13 cellular contexts compared by ENCODE assay signal in genomic region chr15:43150171-43150929, GRCh38. TPM values are rescaled to one million over a fixed set of nuclear protein-coding genes. Genes with fewer than 3 reads are reported as not detected.
DNase-seq lines count a peak whose midpoint lies in the region; ATAC-seq and TF ChIP-seq lines count a peak whose summit lies in the region.
"Had no signal": no experiment of that assay in that cellular context is flagged by ENCODE, and none has a peak within 500 bp of the region (broad histone marks: within the 10 kb centered on the region; RNA-seq: fewer than 3 reads in every experiment).

No MANE protein-coding gene starts in this region.

- H3K36me3 Mint-ChIP-seq in chondrocyte (ENCODE audit: low read depth) = peaks cover 11% of the 10 kb centered on the region

- no peak overlapping the region for H2AK5ac ChIP-seq in IMR-90 (ENCODE audit: low read depth, low read length)

- H3K27ac Mint-ChIP-seq in chondrocyte (ENCODE audit: unreplicated experiment) = no peak overlapping the region
- H3K27ac Mint-ChIP-seq: natural killer cell; stimulated activated effector memory CD8-positive, alpha-beta T cell treated with anti-CD3 and anti-CD28 coated beads, Interleukin-12 subunit alpha, Interleukin-12 subunit beta, amount 100 ng/mL, for 72 hours had no signal

- POLR2A ChIA-PET in IMR-90 (lab: Charles Lee; ENCODE audit: unreplicated experiment) = no interaction called here

- no peak overlapping the region for H3K9ac ChIP-seq in IMR-90 (ENCODE audit: low read depth, low read length)

- H3K9me3 Mint-ChIP-seq in chondrocyte (ENCODE audit: low read depth) = no peaks in the 10 kb centered on the region
- H3K9me3 Mint-ChIP-seq: natural killer cell; stimulated activated effector memory CD8-positive, alpha-beta T cell treated with anti-CD3 and anti-CD28 coated beads, Interleukin-12 subunit alpha, Interleukin-12 subunit beta, amount 100 ng/mL, for 72 hours had no signal

- H3K27me3 Mint-ChIP-seq in chondrocyte (ENCODE audit: low read depth) = no peaks in the 10 kb centered on the region

- H3K27ac ChIP-seq in IMR-90 (ENCODE audit: insufficient read depth, low read length) (peak overlapping the region; percentile 47; the same call in 1 of the 2 replicates), brain microvascular endothelial cell (peak overlapping the region; percentile 95), adrenal gland (no peak overlapping the region)

- peak overlapping the region; percentile 35 for H2AFZ ChIP-seq in IMR-90 (replicated peaks; ENCODE audit: low read length, poor library complexity)

- peak overlapping the region; percentile 7; the same call in 1 of the 2 replicates for H3K18ac ChIP-seq in IMR-90 (ENCODE audit: low read depth, low read length)

- no TSS peak for BruUV-seq in IMR-90 (replicated peaks; lab: Mats Ljungman, UMichigan)

- in situ Hi-C loops in IMR-90 (cut with MboI; ENCODE audit: low sequenced_read_pairs) = no loop called here
- in situ Hi-C loops in brain microvascular endothelial cell (cut with HindIII; ENCODE audit: low pct_ligation_motif_present, low sequenced_read_pairs) = no loop called here

- H3K4ac ChIP-seq in IMR-90 (ENCODE audit: low read depth, low read length) = peak overlapping the region; percentile 1

- H3K14ac ChIP-seq in IMR-90 (replicated peaks; ENCODE audit: low read depth, low read length) = peak overlapping the region; percentile 10

- no peak overlapping the region for H4K5ac ChIP-seq in IMR-90 (ENCODE audit: low read depth, low read length)

- H4K8ac ChIP-seq in IMR-90 (ENCODE audit: low read depth in 2 of 2, low read length in 2 of 2) = peak overlapping the region; percentile 14 to 75; a peak in 1 of 4 replicates

- WGBS in IMR-90 (ENCODE audit: extremely low coverage in 2 of 2, insufficient read length in 1 of 2), 2 experiments = no CpG with 5 or more reads among the region's 5 CpGs
- WGBS in adrenal gland, 4 donors = 91 to 96% (median 93%) methylated on average over 5 of the region's 5 CpGs

- H3K79me1 ChIP-seq in IMR-90 (ENCODE audit: low read depth in 1 of 2, low read length in 2 of 2) = peaks cover 0 to 5% of the 10 kb centered on the region in 2 experiments; a peak in 3 of 4 replicates

- intact Hi-C loops in IMR-90 (cut with micrococcal nuclease) (no loop called here), adrenal gland (cut with DNase I) (no loop called here)

- H3K36me3 ChIP-seq in IMR-90 (ENCODE audit: control insufficient read depth, insufficient read depth, low read length) (peaks cover 9% of the 10 kb centered on the region), brain microvascular endothelial cell (replicated peaks) (no peaks in the 10 kb centered on the region), kidney epithelial cell (ENCODE audit: control insufficient read depth, insufficient read depth, low read length) (no peaks in the 10 kb centered on the region), adrenal gland (replicated peaks in 1 of 2) (peaks cover 0 to 39% of the 10 kb centered on the region in 2 donors)

- dilution Hi-C loops in IMR-90 (cut with HindIII; ENCODE audit: low sequenced_read_pairs, unreplicated experiment) = no loop called here

- no peaks in the 10 kb centered on the region for H3K9me3 ChIP-seq in IMR-90 (ENCODE audit: control insufficient read depth, insufficient read depth, low read length)
- H3K9me3 ChIP-seq in adrenal gland (replicated peaks in 1 of 3) = no peaks in the 10 kb centered on the region

- peak overlapping the region; percentile 32; the same call in 1 of the 2 replicates for H2BK20ac ChIP-seq in IMR-90 (ENCODE audit: low read depth, low read length)

- H3K4me3 ChIP-seq in AG10803 (ENCODE audit: low read length) (no peak overlapping the region), IMR-90 (ENCODE audit: insufficient read depth, low read depth, low read length) (no peak overlapping the region), brain microvascular endothelial cell (ENCODE audit: low read depth, low read length) (no peak overlapping the region), kidney epithelial cell (ENCODE audit: low read depth, low read length) (no peak overlapping the region), adrenal gland (no peak overlapping the region)

- CTCF ChIA-PET in IMR-90 (lab: Yijun Ruan, JAX) = interaction anchor here (1.4 kb wide), 1 partner anchor 8 kb away, joined by 3 read pairs; no protein-coding TSS in a partner anchor

- H2BK120ac ChIP-seq in IMR-90 (ENCODE audit: low read depth, low read length) = peak overlapping the region; percentile 33; the same call in 1 of the 2 replicates

- no peaks in the 10 kb centered on the region for H4K20me1 ChIP-seq in IMR-90 (ENCODE audit: insufficient read depth, low read length)

- H2BK15ac ChIP-seq in IMR-90 (ENCODE audit: low read depth, low read length) = no peak overlapping the region

- H3K9me1 ChIP-seq in IMR-90 (ENCODE audit: insufficient read depth, low read length) = peaks cover 2% of the 10 kb centered on the region

- H2BK5ac ChIP-seq in IMR-90 (ENCODE audit: low read depth, low read length, poor library complexity, severe bottlenecking) = peak overlapping the region; percentile 99

- H3K23ac ChIP-seq in IMR-90 (ENCODE audit: low read depth, low read length) = peak overlapping the region; percentile 2; the same call in 1 of the 2 replicates

- H3K27me3 ChIP-seq in IMR-90 (ENCODE audit: control insufficient read depth, insufficient read depth, low read length) = no peaks in the 10 kb centered on the region
- no peaks in the 10 kb centered on the region for H3K27me3 ChIP-seq in brain microvascular endothelial cell (replicated peaks)
- H3K27me3 ChIP-seq in kidney epithelial cell (ENCODE audit: control insufficient read depth, insufficient read depth, low read length) = no peaks in the 10 kb centered on the region
- no peaks in the 10 kb centered on the region for H3K27me3 ChIP-seq in adrenal gland

- H3K4me1 Mint-ChIP-seq in chondrocyte (ENCODE audit: low read depth) = peaks cover 11% of the 10 kb centered on the region

- TF ChIP-seq POLR2A in IMR-90 (IDR thresholded peaks at IDR 0.05; ENCODE audit: low read depth, low read length) (no peak), adrenal gland (IDR thresholded peaks at IDR 0.05) (no peak)

- DNase-seq in AG10803 (ENCODE audit: low read depth) (peak; percentile 97), IMR-90 (peak; percentile 98), brain microvascular endothelial cell (peak; percentile 99), kidney epithelial cell (ENCODE audit: low read depth) (peak; percentile 70), adrenal gland (no peak), chondrocyte (ENCODE audit: low spot score) (no peak)
- DNase-seq in stimulated activated CD8-positive, alpha-beta memory T cell treated with anti-CD3 and anti-CD28 coated beads, Interleukin-4, amount 100 ng/mL, for 48 hours = no peak
- DNase-seq: cortex of kidney, natural killer cell, NCI-H2107 had no signal

- ATAC-seq in IMR-90 (ENCODE audit: low read depth) (peak; percentile 94), HG03175 (IDR thresholded peaks at IDR 0.05; ENCODE audit: unreplicated experiment) (no peak)
- ATAC-seq: natural killer cell; Right ventricle myocardium inferior; stimulated activated effector memory CD8-positive, alpha-beta T cell treated with anti-CD3 and anti-CD28 coated beads, Interleukin-12 subunit alpha, Interleukin-12 subunit beta, amount 100 ng/mL, for 72 hours had no signal

- H3K4me1 ChIP-seq in IMR-90 (ENCODE audit: control insufficient read depth, insufficient read depth, low read length) (peaks cover 2% of the 10 kb centered on the region; the same call in 1 of the 2 replicates), adrenal gland (replicated peaks in 1 of 2) (no peaks in the 10 kb centered on the region)

- TF ChIP-seq CTCF in AG10803 (conservative IDR thresholded peaks at IDR 0.05; ENCODE audit: low read length) = no peak
- no peak for TF ChIP-seq CTCF in IMR-90 (conservative IDR thresholded peaks at IDR 0.05; ENCODE audit: low read depth, low read length)
- no peak for TF ChIP-seq CTCF in brain microvascular endothelial cell (IDR thresholded peaks at IDR 0.05; ENCODE audit: low read depth, low read length, missing control alignments)
- TF ChIP-seq CTCF in kidney epithelial cell (IDR thresholded peaks at IDR 0.05; ENCODE audit: insufficient read depth, low read length, poor library complexity, severe bottlenecking) = no peak
- no peak for TF ChIP-seq CTCF in adrenal gland (IDR thresholded peaks at IDR 0.05)
- TF ChIP-seq CTCF in chondrocyte (IDR thresholded peaks at IDR 0.05) = no peak

- no peak overlapping the region; the same call in 1 of the 2 replicates for H3K56ac ChIP-seq in IMR-90 (ENCODE audit: extremely low read depth, insufficient read depth, low read length)

- no peak overlapping the region; the same call in 1 of the 2 replicates for H3K4me2 ChIP-seq in IMR-90 (ENCODE audit: low read depth, low read length)

- H4K91ac ChIP-seq in IMR-90 (ENCODE audit: insufficient read depth, low read depth, low read length) = no peak overlapping the region

- no peak overlapping the region for H3K4me3 Mint-ChIP-seq in chondrocyte (ENCODE audit: unreplicated experiment)
- H3K4me3 Mint-ChIP-seq: natural killer cell; stimulated activated effector memory CD8-positive, alpha-beta T cell treated with anti-CD3 and anti-CD28 coated beads, Interleukin-12 subunit alpha, Interleukin-12 subunit beta, amount 100 ng/mL, for 72 hours had no signal

- no peak overlapping the region for H2AK9ac ChIP-seq in IMR-90 (replicated peaks; ENCODE audit: low read depth, low read length, poor library complexity)

- TF ChIP-seq RAD21 in IMR-90 (IDR thresholded peaks at IDR 0.05; ENCODE audit: low read length) = no peak

RNA-seq across cellular contexts. Expression of gene TMEM62, which starts 17.0 kb away (rescaled TPM):
- 5.6 and 8.6 TPM in 2 replicates for total RNA-seq in IMR-90 (2012; rRNA removed)
- polyA plus RNA-seq in IMR-90 (2012; rRNA removed) = 3.1 and 3.7 TPM in 2 replicates
- 1.6 and 2.4 TPM in 2 replicates for polyA plus RNA-seq in IMR-90 (2012; cell fraction: cytosol; rRNA removed)
- polyA plus RNA-seq in IMR-90 (2012; cell fraction: nucleus; rRNA removed; ENCODE audit: low replicate concordance) = 5.0 and 15.5 TPM in 2 replicates
- total RNA-seq in kidney epithelial cell = 22.3 and 23.6 TPM in 2 replicates
- 10 to 100 TPM; 11.3 to 25.9 (median 18.3) TPM for total RNA-seq in adrenal gland
- 10 to 100 TPM; 17.5 to 21.9 (median 18.4) TPM for polyA plus RNA-seq in adrenal gland
- total RNA-seq in chondrocyte = 8.3 to 11.0 TPM (median 10.2 TPM) in 3 replicates

RNA-seq across cellular contexts. Expression of gene CCNDBP1, which starts 34.9 kb away (rescaled TPM):
- total RNA-seq in IMR-90 (2012; rRNA removed) (33.9 and 40.3 TPM in 2 replicates), kidney epithelial cell (55.1 and 61.8 TPM in 2 replicates), adrenal gland (100 to 1,000 TPM in 2 of 8 donors, 10 to 100 TPM in 6; 66.0 to 160 (median 89.8) TPM), chondrocyte (31.2 to 40.1 TPM (median 37.9 TPM) in 3 replicates)
- polyA plus RNA-seq in IMR-90 (2012; rRNA removed) (33.4 and 34.9 TPM in 2 replicates), adrenal gland (100 to 1,000 TPM in 1 of 3 donors, 10 to 100 TPM in 2; 34.1 to 106 (median 35.4) TPM)
- polyA plus RNA-seq in IMR-90 (2012; cell fraction: cytosol; rRNA removed) = 15.8 and 18.6 TPM in 2 replicates
- polyA plus RNA-seq in IMR-90 (2012; cell fraction: nucleus; rRNA removed; ENCODE audit: low replicate concordance) = 16.6 and 32.5 TPM in 2 replicates

RNA-seq across cellular contexts. Expression of gene UBR1, which starts 44.5 kb away (rescaled TPM):
- total RNA-seq in IMR-90 (2012; rRNA removed) (30.1 and 48.9 TPM in 2 replicates), kidney epithelial cell (16.9 and 19.0 TPM in 2 replicates), adrenal gland (10 to 100 TPM; 15.3 to 28.7 (median 23.8) TPM), chondrocyte (22.3 to 27.9 TPM (median 24.3 TPM) in 3 replicates)
- polyA plus RNA-seq in IMR-90 (2012; rRNA removed) (5.0 and 6.5 TPM in 2 replicates), adrenal gland (10 to 100 TPM in 1 of 3 donors, 1 to 10 TPM in 2; 3.9 to 21.1 (median 4.5) TPM)
- 1.0 and 1.1 TPM in 2 replicates for polyA plus RNA-seq in IMR-90 (2012; cell fraction: cytosol; rRNA removed)
- 1.8 and 9.8 TPM in 2 replicates for polyA plus RNA-seq in IMR-90 (2012; cell fraction: nucleus; rRNA removed; ENCODE audit: low replicate concordance)

Comparison
In these comparisons a context has a peak if more than half of its experiments do, and no peak if none do; other contexts are left out.
1. DNase-seq: peak in AG10803 (single experiment), IMR-90 (single experiment), brain microvascular endothelial cell (single experiment) and kidney epithelial cell (single experiment); none in stimulated activated CD8-positive, alpha-beta memory T cell treated with anti-CD3 and anti-CD28 coated beads, Interleukin-4, amount 100 ng/mL, for 48 hours (single experiment), adrenal gland (0 of 7) and chondrocyte (single experiment).
2. H3K27ac ChIP-seq: peak in IMR-90 (single experiment) and brain microvascular endothelial cell (single experiment); none in adrenal gland (0 of 5).